Comparison of ENCODE assay signal across 3 cellular contexts in genomic region chr2:87204569-87205147, GRCh38.
DNase-seq lines count a peak whose midpoint lies in the region; ATAC-seq and TF ChIP-seq lines count a peak whose summit lies in the region.
"Not testable (repeated sequence)": the region's sequence is repeated elsewhere in the genome, so short reads cannot be mapped to it uniquely, and the experiment has no call there.

No MANE protein-coding gene starts in this region.

- ATAC-seq in left lobe of liver (peak; percentile 83), right lobe of liver (peak; percentile 57 to 77 (median 72))

- not testable (repeated sequence) for H3K27ac ChIP-seq in right lobe of liver

- not testable (repeated sequence) for H3K4me3 ChIP-seq in right lobe of liver

- intact Hi-C loops in right lobe of liver (cut with DNase I), result not testable (repeated sequence)

- not testable (repeated sequence) for H3K4me1 ChIP-seq in right lobe of liver

- not testable (repeated sequence) for H3K27me3 ChIP-seq in right lobe of liver

- not testable (repeated sequence) for TF ChIP-seq CTCF in right lobe of liver (IDR thresholded peaks at IDR 0.05)

- not testable (repeated sequence) for H3K36me3 ChIP-seq in right lobe of liver

- not testable (repeated sequence) for H3K9me3 ChIP-seq in right lobe of liver

- 40% methylated on average over 2 of the region's 8 CpGs for WGBS in right lobe of liver (ENCODE audit: insufficient coverage, low coverage, low lambda C conversion rate, missing lambda C conversion rate)

- not testable (repeated sequence) for TF ChIP-seq POLR2A in right lobe of liver (IDR thresholded peaks at IDR 0.05)

- not testable (repeated sequence) for DNase-seq in left lobe of liver (ENCODE audit: low spot score); right lobe of liver
- peak; percentile 24 for DNase-seq in mucosa of gallbladder (ENCODE audit: low spot score)
